ENCODE assay signal across 22 cellular contexts in the genomic region with DNA sequence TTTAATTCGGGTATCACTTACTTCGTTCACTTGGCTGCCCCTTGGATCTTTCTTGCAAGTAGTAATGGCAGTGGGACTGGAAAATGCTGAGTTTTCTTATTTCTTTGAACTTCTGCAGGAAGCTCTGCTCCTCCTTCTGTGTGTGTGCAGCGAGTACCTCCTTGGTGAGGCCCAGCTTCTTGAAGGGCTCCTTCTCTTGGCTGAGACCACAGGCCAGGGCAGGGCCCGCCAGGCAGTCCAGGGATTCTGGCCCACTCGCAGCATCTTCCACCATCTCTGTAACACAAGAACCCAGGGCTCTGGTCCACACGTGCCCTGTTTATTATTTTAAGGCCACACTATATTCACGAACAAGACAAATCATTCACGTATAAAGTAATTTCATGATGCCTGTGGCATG. TPM values are rescaled to one million over a fixed set of nuclear protein-coding genes. Genes with fewer than 3 reads are reported as not detected.
A peak's percentile ranks its signal among the peaks of the same experiment; 100 is the strongest.
DNase-seq lines count a peak whose midpoint lies in the region; ATAC-seq and TF ChIP-seq lines count a peak whose summit lies in the region.
"Had no signal": no experiment of that assay in that cellular context is flagged by ENCODE, and none has a peak within 500 bp of the region (broad histone marks: within the 10 kb centered on the region; RNA-seq: fewer than 3 reads in every experiment).

No MANE protein-coding gene starts in this region.

- H3K27ac Mint-ChIP-seq in activated naive CD4-positive, alpha-beta T cell treated with anti-CD3 and anti-CD28 coated beads, Interleukin-2, amount 50 U/mL, for 72 hours = peak overlapping the region; percentile 9 to 36
- H3K27ac Mint-ChIP-seq: HFFc6 had no signal

- no peak overlapping the region for H3K4me3 ChIP-seq in BLaER1 treated with 17β-estradiol and CSF1 and Interleukin-3, amounts not matched to agents 10 nM and 100 nM
- no peak overlapping the region for H3K4me3 ChIP-seq in lower lobe of right lung
- no peak overlapping the region for H3K4me3 ChIP-seq in spleen
- H3K4me3 ChIP-seq in stomach = no peak overlapping the region
- no peak overlapping the region for H3K4me3 ChIP-seq in transverse colon

- peaks cover 0 to 53% (median 39%) of the 10 kb centered on the region in 10 experiments; a peak in 17 of 20 replicates for H3K4me1 ChIP-seq in BLaER1 treated with 17β-estradiol and CSF1 and Interleukin-3, amounts not matched to agents 10 nM and 100 nM
- H3K4me1 ChIP-seq in lower lobe of right lung (peaks cover 5% of the 10 kb centered on the region), spleen (peaks cover 0 to 13% (median 2%) of the 10 kb centered on the region in 6 donors), stomach (peaks cover 0 to 8% (median 0%) of the 10 kb centered on the region in 4 donors), transverse colon (no peaks in the 10 kb centered on the region)

- TF ChIP-seq POLR2A in spleen (IDR thresholded peaks at IDR 0.05) = no peak
- TF ChIP-seq POLR2A in stomach (IDR thresholded peaks at IDR 0.05) = no peak
- no peak for TF ChIP-seq POLR2A in transverse colon (IDR thresholded peaks at IDR 0.05)

- no peaks in the 10 kb centered on the region for H3K9me3 Mint-ChIP-seq in activated naive CD4-positive, alpha-beta T cell treated with anti-CD3 and anti-CD28 coated beads, Interleukin-2, amount 50 U/mL, for 72 hours
- H3K9me3 Mint-ChIP-seq: H9, HFFc6 had no signal

- no peaks in the 10 kb centered on the region for H3K27me3 ChIP-seq in BLaER1 treated with 17β-estradiol and CSF1 and Interleukin-3, amounts not matched to agents 10 nM and 100 nM
- H3K27me3 ChIP-seq in lower lobe of right lung (ENCODE audit: low read depth) (no peaks in the 10 kb centered on the region), spleen (replicated peaks in 1 of 7) (no peaks in the 10 kb centered on the region), stomach (no peaks in the 10 kb centered on the region), transverse colon (no peaks in the 10 kb centered on the region)

- H3K9ac ChIP-seq in BLaER1 treated with 17β-estradiol and CSF1 and Interleukin-3, amounts not matched to agents 10 nM and 100 nM = peak overlapping the region in 3 of 11 experiments; percentile 1 to 19 (median 13); a peak in 3 of 22 replicates
- H3K9ac ChIP-seq: SK-N-SH had no signal

- DNase-seq in activated naive CD4-positive, alpha-beta T cell treated with anti-CD3 and anti-CD28 coated beads, Interleukin-2, amount 50 U/mL, for 72 hours (ENCODE audit: low spot score in 2 of 2) = no peak
- no peak for DNase-seq in activated naive CD4-positive, alpha-beta T cell (lab: John Stamatoyannopoulos, UW)
- DNase-seq in lower lobe of right lung = peak; percentile 6
- DNase-seq in spleen = peak; percentile 43
- no peak for DNase-seq in stomach
- DNase-seq in transverse colon = no peak
- DNase-seq in HT-29 (ENCODE audit: low spot score) = no peak
- DNase-seq: CD4-positive, CD25-positive, alpha-beta regulatory T cell; DMS79 treated with DMSO at 0.1 percent for 48 hours; H9; HFFc6; KG1; NCI-H1092; NCI-H1436; NCI-H187 treated with DMSO at 0.1 percent for 48 hours; NCI-H2107; NCI-H446 treated with DMSO at 0.1 percent for 48 hours; NCI-H526 treated with DMSO at 0.1 percent for 48 hours; SHP77 treated with DMSO at 0.1 percent for 48 hours; SK-N-SH had no signal

- TF ChIP-seq EP300 in stomach (IDR thresholded peaks at IDR 0.05) (no peak), transverse colon (IDR thresholded peaks at IDR 0.05; ENCODE audit: low read depth) (no peak)

- 95 to 99% (median 96%) methylated on average over 8 of the region's 8 CpGs for WGBS in spleen, 5 donors
- 90 to 97% (median 94%) methylated on average over 8 of the region's 8 CpGs for WGBS in stomach, 5 donors
- WGBS in transverse colon (ENCODE audit: low coverage in 1 of 2), 2 donors = 93 to 95% methylated on average over 4 to 8 of the region's 8 CpGs

- TF ChIP-seq CTCF in lower lobe of right lung (IDR thresholded peaks at IDR 0.05) (no peak), spleen (IDR thresholded peaks at IDR 0.05 in 8 of 11, conservative IDR thresholded peaks at IDR 0.05 in 3 of 11) (no peak), stomach (IDR thresholded peaks at IDR 0.05) (no peak), transverse colon (IDR thresholded peaks at IDR 0.05) (no peak)

- no peak overlapping the region; a peak in 1 of 22 replicates for H3K27ac ChIP-seq in BLaER1 treated with 17β-estradiol and CSF1 and Interleukin-3, amounts not matched to agents 10 nM and 100 nM
- H3K27ac ChIP-seq in lower lobe of right lung (no peak overlapping the region), spleen (no peak overlapping the region), stomach (no peak overlapping the region), transverse colon (no peak overlapping the region)
- H3K27ac ChIP-seq: HL-60 had no signal

- intact Hi-C loops in lower lobe of right lung (cut with DNase I) = no loop called here
- intact Hi-C loops in spleen (cut with DNase I; ENCODE audit: low total_unique reads) = no loop called here
- intact Hi-C loops in stomach (cut with DNase I; ENCODE audit: low total_unique reads) = no loop called here
- intact Hi-C loops in transverse colon (cut with DNase I; ENCODE audit: low total_unique reads) = no loop called here

- H3K4me2 ChIP-seq in BLaER1 treated with 17β-estradiol and CSF1 and Interleukin-3, amounts not matched to agents 10 nM and 100 nM = peak overlapping the region in 8 of 11 experiments; percentile 31 to 68 (median 58); a peak in 16 of 22 replicates
- H3K4me2 ChIP-seq: SK-N-SH had no signal

- in situ Hi-C loops in transverse colon (cut with MboI; ENCODE audit: low pct_ligation_motif_present in 1 of 4, low pct_unique_long_range_greater_than_20kb in 1 of 4, low sequenced_read_pairs in 3 of 4) = loop anchor here in 1 of 4 donors (25.0 kb wide), 1 partner anchor 393 kb away; the partner anchor contains the start of gene RAMP1

- peaks cover 0 to 43% (median 8%) of the 10 kb centered on the region in 11 experiments; a peak in 9 of 22 replicates for H4K20me1 ChIP-seq in BLaER1 treated with 17β-estradiol and CSF1 and Interleukin-3, amounts not matched to agents 10 nM and 100 nM

- no peaks in the 10 kb centered on the region for H3K9me3 ChIP-seq in BLaER1 treated with 17β-estradiol and CSF1 and Interleukin-3, amounts not matched to agents 10 nM and 100 nM (replicated peaks in 1 of 11)
- H3K9me3 ChIP-seq in lower lobe of right lung (no peaks in the 10 kb centered on the region), spleen (no peaks in the 10 kb centered on the region), stomach (no peaks in the 10 kb centered on the region), transverse colon (no peaks in the 10 kb centered on the region)
- H3K9me3 ChIP-seq: SK-N-SH had no signal

- no peak for ATAC-seq in activated naive CD4-positive, alpha-beta T cell treated with anti-CD3 and anti-CD28 coated beads, Interleukin-2, amount 50 U/mL, for 72 hours
- no peak for ATAC-seq in lower lobe of right lung

- peaks cover 0 to 6% of the 10 kb centered on the region in 2 donors for H3K36me3 Mint-ChIP-seq in activated naive CD4-positive, alpha-beta T cell treated with anti-CD3 and anti-CD28 coated beads, Interleukin-2, amount 50 U/mL, for 72 hours

- H3K36me3 ChIP-seq in BLaER1 treated with 17β-estradiol and CSF1 and Interleukin-3, amounts not matched to agents 10 nM and 100 nM = peaks cover 74 to 96% (median 87%) of the 10 kb centered on the region in 11 experiments
- peaks cover 95% of the 10 kb centered on the region for H3K36me3 ChIP-seq in lower lobe of right lung
- H3K36me3 ChIP-seq in spleen = peaks cover 0 to 100% (median 70%) of the 10 kb centered on the region in 6 donors
- H3K36me3 ChIP-seq in stomach = peaks cover 80 to 100% (median 98%) of the 10 kb centered on the region in 4 donors
- peaks cover 0 to 66% (median 27%) of the 10 kb centered on the region in 4 donors for H3K36me3 ChIP-seq in transverse colon

RNA-seq across cellular contexts. Expression of gene HES6, which starts 15.8 kb away (rescaled TPM):
- 1 to 10 TPM; 4.7 to 5.1 TPM for total RNA-seq in activated naive CD4-positive, alpha-beta T cell treated with anti-CD3 and anti-CD28 coated beads, Interleukin-2, amount 50 U/mL, for 72 hours
- total RNA-seq in lower lobe of right lung (6.1 TPM), spleen (10 to 100 TPM in 3 of 7 donors, 1 to 10 TPM in 4; 3.9 to 22.7 (median 8.1) TPM), stomach (100 to 1,000 TPM in 1 of 5 donors, 10 to 100 TPM in 1, 1 to 10 TPM in 2, not detected in 1; 6.7 to 222 (median 45.5) TPM), transverse colon (10 to 100 TPM; 15.0 to 94.5 (median 31.7) TPM)
- polyA plus RNA-seq in spleen (10 to 100 TPM in 1 of 3 donors, 1 to 10 TPM in 2; 6.2 to 14.2 (median 8.6) TPM), stomach (10 to 100 TPM; 10.8 to 20.0 (median 17.0) TPM)
- 113 and 134 TPM in 2 replicates for total RNA-seq in HT-29 (2014; rRNA removed; shearing (Covaris generic))

RNA-seq across cellular contexts. Expression of gene PER2, which starts 32.8 kb away (rescaled TPM):
- 10 to 100 TPM; 11.5 to 15.0 TPM for total RNA-seq in activated naive CD4-positive, alpha-beta T cell treated with anti-CD3 and anti-CD28 coated beads, Interleukin-2, amount 50 U/mL, for 72 hours
- 24.9 TPM for total RNA-seq in lower lobe of right lung
- 10 to 100 TPM in 6 of 7 donors, 1 to 10 TPM in 1; 9.7 to 16.2 (median 14.8) TPM for total RNA-seq in spleen
- 1 to 10 TPM; 2.0 to 3.7 (median 2.6) TPM for polyA plus RNA-seq in spleen
- total RNA-seq in stomach = 100 to 1,000 TPM in 1 of 5 donors, 10 to 100 TPM in 4; 20.9 to 188 (median 40.8) TPM
- 1 to 10 TPM; 4.4 to 9.8 (median 7.3) TPM for polyA plus RNA-seq in stomach
- total RNA-seq in transverse colon = 10 to 100 TPM; 19.1 to 67.3 (median 32.3) TPM
- total RNA-seq in HT-29 (2014; rRNA removed; shearing (Covaris generic)) = 26.6 and 28.3 TPM in 2 replicates

RNA-seq across cellular contexts. Expression of gene ILKAP, which starts 52.1 kb away (rescaled TPM):
- total RNA-seq in activated naive CD4-positive, alpha-beta T cell treated with anti-CD3 and anti-CD28 coated beads, Interleukin-2, amount 50 U/mL, for 72 hours = 10 to 100 TPM; 40.7 to 64.8 TPM
- 43.4 TPM for total RNA-seq in lower lobe of right lung
- total RNA-seq in spleen = 10 to 100 TPM; 39.7 to 61.2 (median 47.1) TPM
- polyA plus RNA-seq in spleen = 10 to 100 TPM; 46.8 to 64.5 (median 58.5) TPM
- 10 to 100 TPM; 20.4 to 59.4 (median 33.6) TPM for total RNA-seq in stomach
- polyA plus RNA-seq in stomach = 10 to 100 TPM; 37.1 to 55.1 (median 38.5) TPM
- 10 to 100 TPM; 16.3 to 40.0 (median 32.1) TPM for total RNA-seq in transverse colon
- 27.5 and 28.1 TPM in 2 replicates for total RNA-seq in HT-29 (2014; rRNA removed; shearing (Covaris generic))

Comparison
In these comparisons a context has a peak if more than half of its experiments do, and no peak if none do; other contexts are left out.
1. DNase-seq: peak in lower lobe of right lung (single experiment) and spleen (single experiment); none in activated naive CD4-positive, alpha-beta T cell treated with anti-CD3 and anti-CD28 coated beads, Interleukin-2, amount 50 U/mL, for 72 hours (0 of 2), activated naive CD4-positive, alpha-beta T cell (0 of 4), stomach (single experiment), transverse colon (single experiment) and HT-29 (single experiment).